27 cellular contexts compared by ENCODE assay signal in genomic region chr5:96051401-96051830, GRCh38.
DNase-seq lines count a peak whose midpoint lies in the region; ATAC-seq and TF ChIP-seq lines count a peak whose summit lies in the region.
"Had no signal": no experiment of that assay in that cellular context is flagged by ENCODE, and none has a peak within 500 bp of the region (broad histone marks: within the 10 kb centered on the region; RNA-seq: fewer than 3 reads in every experiment).

No MANE protein-coding gene starts in this region.

- ATAC-seq in DND-41 (ENCODE audit: insufficient read depth, low read depth) (no peak), thoracic aorta (ENCODE audit: insufficient number of reproducible peaks, low FRiP score, low read depth) (no peak), GM19395 (IDR thresholded peaks at IDR 0.05; ENCODE audit: unreplicated experiment) (no peak)
- ATAC-seq: activated CD8-positive, alpha-beta T cell treated with anti-CD3 and anti-CD28 coated beads, Interleukin-2, amount 10 ng/mL, durations not matched to agents 7 days and 5 days; HCT116; stimulated activated naive CD8-positive, alpha-beta T cell treated with anti-CD3 and anti-CD28 coated beads, Interleukin-15, Interleukin-2, amounts not matched to agents 100 U/mL and 50 U/mL, for 24 hours had no signal

- CTCF ChIA-PET in GM10248 (lab: Yijun Ruan, JAX), result interaction anchor here (1.7 kb wide), 1 partner anchor 23 kb away, joined by 3 read pairs; no protein-coding TSS in a partner anchor

- H3K27ac Mint-ChIP-seq in chondrocyte (ENCODE audit: unreplicated experiment), result peak overlapping the region; percentile 18
- H3K27ac Mint-ChIP-seq: activated CD8-positive, alpha-beta T cell treated with anti-CD3 and anti-CD28 coated beads, Interleukin-2, amount 10 ng/mL, durations not matched to agents 7 days and 5 days; activated naive CD4-positive, alpha-beta T cell treated with anti-CD3 and anti-CD28 coated beads, Interleukin-2, amount 50 U/mL, for 24 hours; activated T-helper 2 cell treated with anti-CD3 and anti-CD28 coated beads, Interferon-gamma antibody, Interleukin-2, Interleukin-4, amounts not matched to agents 10 μg/mL and 5 μg/mL and 100 μg/mL, durations not matched to agents 14 hours and 24 hours and 36 hours; IgD-negative memory B cell; memory B cell; T-helper 2 cell treated with Interferon-gamma antibody and Interleukin-4, amounts not matched to agents 5 μg/mL and 100 μg/mL, for 36 hours had no signal

- peaks cover 22% of the 10 kb centered on the region for H3K4me1 Mint-ChIP-seq in chondrocyte (ENCODE audit: low read depth)
- H3K4me1 Mint-ChIP-seq: IgD-negative memory B cell, memory B cell had no signal

- H4K20me1 ChIP-seq in DND-41 (ENCODE audit: insufficient read depth, low read length), result no peaks in the 10 kb centered on the region
- H4K20me1 ChIP-seq: BLaER1 treated with 17β-estradiol and CSF1 and Interleukin-3, amounts not matched to agents 10 nM and 100 nM had no signal

- TF ChIP-seq CTCF in DND-41 (IDR thresholded peaks at IDR 0.05; ENCODE audit: borderline replicate concordance, extremely low read depth, low read length, poor library complexity, severe bottlenecking) (no peak), chondrocyte (IDR thresholded peaks at IDR 0.05) (no peak), thoracic aorta (IDR thresholded peaks at IDR 0.05) (no peak), GM10248 (IDR thresholded peaks at IDR 0.05; ENCODE audit: control extremely low read depth, extremely low read depth, low read depth, missing control alignments) (no peak)

- peak overlapping the region; percentile 47; the same call in 1 of the 2 replicates for H2AFZ ChIP-seq in DND-41 (ENCODE audit: low read depth, low read length)
- H2AFZ ChIP-seq: parathyroid adenoma had no signal

- no peak overlapping the region for H3K27ac ChIP-seq in DND-41 (ENCODE audit: low read length)
- peak overlapping the region; percentile 74 to 81 for H3K27ac ChIP-seq in thoracic aorta
- H3K27ac ChIP-seq: BLaER1 treated with 17β-estradiol and CSF1 and Interleukin-3, amounts not matched to agents 10 nM and 100 nM; parathyroid adenoma; right atrium auricular region; spleen had no signal

- H3K4me3 ChIP-seq in DND-41 (ENCODE audit: low read depth in 1 of 2, low read length in 2 of 2) (no peak overlapping the region), MG63 (no peak overlapping the region), thoracic aorta (no peak overlapping the region)
- H3K4me3 ChIP-seq: BLaER1 treated with 17β-estradiol and CSF1 and Interleukin-3, amounts not matched to agents 10 nM and 100 nM; right atrium auricular region; spleen had no signal

- peaks cover 2% of the 10 kb centered on the region for H3K36me3 Mint-ChIP-seq in chondrocyte (ENCODE audit: low read depth)
- H3K36me3 Mint-ChIP-seq: IgD-negative memory B cell had no signal

- H3K27me3 ChIP-seq in DND-41 (ENCODE audit: insufficient read depth, low read length, poor library complexity) (no peaks in the 10 kb centered on the region), MG63 (no peaks in the 10 kb centered on the region), thoracic aorta (replicated peaks; ENCODE audit: insufficient read depth) (no peaks in the 10 kb centered on the region)
- H3K27me3 ChIP-seq: BLaER1 treated with 17β-estradiol and CSF1 and Interleukin-3, amounts not matched to agents 10 nM and 100 nM; right atrium auricular region; spleen had no signal

- no peak overlapping the region for H3K4me3 Mint-ChIP-seq in chondrocyte (ENCODE audit: unreplicated experiment)
- H3K4me3 Mint-ChIP-seq: activated CD8-positive, alpha-beta T cell treated with anti-CD3 and anti-CD28 coated beads, Interleukin-2, amount 10 ng/mL, durations not matched to agents 7 days and 5 days; activated naive CD4-positive, alpha-beta T cell treated with anti-CD3 and anti-CD28 coated beads, Interleukin-2, amount 50 U/mL, for 24 hours; IgD-negative memory B cell; memory B cell; T-helper 2 cell treated with Interferon-gamma antibody and Interleukin-4, amounts not matched to agents 5 μg/mL and 100 μg/mL, for 36 hours had no signal

- POLR2A ChIA-PET in GM10248 (lab: Yijun Ruan, JAX), result no interaction called here

- H3K27me3 Mint-ChIP-seq in chondrocyte (ENCODE audit: low read depth), result no peaks in the 10 kb centered on the region
- H3K27me3 Mint-ChIP-seq: IgD-negative memory B cell, memory B cell had no signal

- no peak overlapping the region for H3K9ac ChIP-seq in DND-41 (ENCODE audit: low read depth, low read length)
- H3K9ac ChIP-seq: BLaER1 treated with 17β-estradiol and CSF1 and Interleukin-3, amounts not matched to agents 10 nM and 100 nM; parathyroid adenoma had no signal

- no peak for DNase-seq in DND-41
- DNase-seq in MG63, result peak; percentile 39
- DNase-seq in chondrocyte (ENCODE audit: low spot score), result no peak
- no peak for DNase-seq in thoracic aorta (ENCODE audit: low spot score)
- DNase-seq in activated CD4-positive, alpha-beta T cell treated with anti-CD3 and anti-CD28 coated beads for 1 hour, result no peak
- no peak for DNase-seq in GM10248 (ENCODE audit: extremely low spot score)
- DNase-seq: activated CD4-positive, alpha-beta T cell treated with anti-CD3 and anti-CD28 coated beads for 4 hours; activated CD8-positive, alpha-beta T cell treated with anti-CD3 and anti-CD28 coated beads, Interleukin-2, amount 10 ng/mL, durations not matched to agents 7 days and 5 days; amniotic stem cell; NCI-H1092; NCI-H187; NCI-H524; OCI-M1; Right ventricle myocardium superior; spleen; stimulated activated CD4-positive, alpha-beta T cell treated with anti-CD3 and anti-CD28 coated beads, Interleukin-2, amount 100 ng/mL, for 24 hours; stimulated activated naive CD8-positive, alpha-beta T cell treated with anti-CD3 and anti-CD28 coated beads, Interleukin-15, Interleukin-2, amounts not matched to agents 100 U/mL and 50 U/mL, for 24 hours had no signal

- H3K4me1 ChIP-seq in DND-41 (ENCODE audit: insufficient read depth, low read length), result peaks cover 9% of the 10 kb centered on the region; the same call in 1 of the 2 replicates
- H3K4me1 ChIP-seq in thoracic aorta (ENCODE audit: control insufficient read depth in 1 of 2, low read depth in 2 of 2), result peaks cover 31 to 49% of the 10 kb centered on the region in 2 donors
- H3K4me1 ChIP-seq: parathyroid adenoma had no signal

- H3K9me3 ChIP-seq in DND-41 (ENCODE audit: insufficient read depth, low read length, severe bottlenecking), result no peaks in the 10 kb centered on the region
- peaks cover 7% of the 10 kb centered on the region for H3K9me3 ChIP-seq in MG63
- no peaks in the 10 kb centered on the region for H3K9me3 ChIP-seq in thoracic aorta
- H3K9me3 ChIP-seq: right atrium auricular region, spleen had no signal

- H3K9me3 Mint-ChIP-seq in chondrocyte (ENCODE audit: low read depth), result peaks cover 3% of the 10 kb centered on the region

- H3K4me2 ChIP-seq in DND-41 (ENCODE audit: insufficient read depth, low read length), result no peak overlapping the region
- H3K4me2 ChIP-seq: BLaER1 treated with 17β-estradiol and CSF1 and Interleukin-3, amounts not matched to agents 10 nM and 100 nM had no signal

- H3K79me2 ChIP-seq in DND-41 (ENCODE audit: insufficient read depth, low read length), result no peaks in the 10 kb centered on the region
- H3K79me2 ChIP-seq: parathyroid adenoma had no signal

- H3K36me3 ChIP-seq in DND-41 (ENCODE audit: insufficient read depth, low read length), result no peaks in the 10 kb centered on the region
- H3K36me3 ChIP-seq in MG63, result no peaks in the 10 kb centered on the region
- no peaks in the 10 kb centered on the region for H3K36me3 ChIP-seq in thoracic aorta
- H3K36me3 ChIP-seq: BLaER1 treated with 17β-estradiol and CSF1 and Interleukin-3, amounts not matched to agents 10 nM and 100 nM; right atrium auricular region; spleen had no signal
